In genomic region chr3:173897631-173898030, GRCh38 we compare ENCODE assay signal across 8 cellular contexts.
"Had no signal": no experiment of that assay in that cellular context is flagged by ENCODE, and none has a peak within 500 bp of the region (broad histone marks: within the 10 kb centered on the region; RNA-seq: fewer than 3 reads in every experiment).

No MANE protein-coding gene starts in this region.

- H3K27ac ChIP-seq: GM23248, HL-60 had no signal

- H3K9ac ChIP-seq: GM23248 had no signal

- H2AFZ ChIP-seq: GM23248 had no signal

- ATAC-seq: HepG2, K562 had no signal

- DNase-seq: GM23248, GOT3, H7, HCEC 1CT, IMR-90 had no signal

- H3K4me3 ChIP-seq: GM23248, K562 had no signal
